ENCODE assay signal across 15 cellular contexts in genomic region chr6:170225852-170226417, GRCh38.
DNase-seq lines count a peak whose midpoint lies in the region; ATAC-seq, FAIRE-seq and TF ChIP-seq lines count a peak whose summit lies in the region.
"Had no signal": no experiment of that assay in that cellular context is flagged by ENCODE, and none has a peak within 500 bp of the region (broad histone marks: within the 10 kb centered on the region; RNA-seq: fewer than 3 reads in every experiment).

No MANE protein-coding gene starts in this region.

- no peak overlapping the region for H3K4me2 ChIP-seq in endothelial cell of umbilical vein (ENCODE audit: insufficient read depth, low read length)

- CTCF ChIA-PET in endothelial cell of umbilical vein (lab: Charles Lee), result no interaction called here

- dilution Hi-C loops in endothelial cell of umbilical vein (cut with MboI; ENCODE audit: extremely low pct_ligation_motif_present, low sequenced_read_pairs), result no loop called here

- peak in 1 of 3 donors; percentile 2 for ATAC-seq in natural killer cell
- ATAC-seq in natural killer cell treated with Interleukin-12 subunit alpha and Interleukin-12 subunit beta and Interleukin-15 and Interleukin-18, amount 100 ng/mL, for 72 hours, result no peak
- no peak for ATAC-seq in GM18517 (IDR thresholded peaks at IDR 0.05; ENCODE audit: unreplicated experiment)
- ATAC-seq: activated naive CD8-positive, alpha-beta T cell treated with anti-CD3 and anti-CD28 coated beads, Interleukin-2, amount 50 U/mL, for 24 hours; activated T-cell treated with anti-CD3 and anti-CD28 coated beads, Interleukin-2, amount 50 U/mL, for 4 hours had no signal

- intact Hi-C loops in natural killer cell (cut with micrococcal nuclease), result no loop called here
- intact Hi-C loops in endothelial cell of umbilical vein (cut with micrococcal nuclease), result no loop called here

- H3K4me3 Mint-ChIP-seq in natural killer cell (peak overlapping the region; percentile 15), nephron progenitor cell (no peak overlapping the region)
- H3K4me3 Mint-ChIP-seq in natural killer cell treated with Interleukin-12 subunit alpha and Interleukin-12 subunit beta and Interleukin-15 and Interleukin-18, amount 100 ng/mL, for 72 hours, result no peak overlapping the region
- H3K4me3 Mint-ChIP-seq: activated CD4-positive, alpha-beta T cell treated with anti-CD3 and anti-CD28 coated beads, Interleukin-2, amount 10 ng/mL, durations not matched to agents 7 days and 5 days; activated naive CD8-positive, alpha-beta T cell treated with anti-CD3 and anti-CD28 coated beads, Interleukin-2, amount 50 U/mL, for 24 hours; activated T-cell treated with anti-CD3 and anti-CD28 coated beads, Interleukin-2, amount 50 U/mL, for 4 hours; naive thymus-derived CD4-positive, alpha-beta T cell had no signal

- POLR2A ChIA-PET in endothelial cell of umbilical vein (lab: Charles Lee), result no interaction called here

- H3K27ac ChIP-seq in endothelial cell of umbilical vein (ENCODE audit: insufficient read depth, low read depth, low read length), result no peak overlapping the region

- H3K36me3 ChIP-seq in endothelial cell of umbilical vein (ENCODE audit: control insufficient read depth in 2 of 2, extremely low read depth in 1 of 2, insufficient read depth in 2 of 2, low read length in 2 of 2), result no peaks in the 10 kb centered on the region

- H3K4me1 Mint-ChIP-seq in natural killer cell (peaks cover 40 to 50% of the 10 kb centered on the region in 2 donors), nephron progenitor cell (peaks cover 87% of the 10 kb centered on the region)
- peaks cover 0 to 32% of the 10 kb centered on the region in 2 donors for H3K4me1 Mint-ChIP-seq in natural killer cell treated with Interleukin-12 subunit alpha and Interleukin-12 subunit beta and Interleukin-15 and Interleukin-18, amount 100 ng/mL, for 72 hours (ENCODE audit: low read depth in 2 of 2)

- no peaks in the 10 kb centered on the region for H3K79me2 ChIP-seq in endothelial cell of umbilical vein (ENCODE audit: control insufficient read depth, insufficient read depth, low read length)

- peaks cover 27 to 38% of the 10 kb centered on the region in 2 donors for H3K27me3 Mint-ChIP-seq in natural killer cell (ENCODE audit: low read depth in 2 of 2)
- H3K27me3 Mint-ChIP-seq in natural killer cell treated with Interleukin-12 subunit alpha and Interleukin-12 subunit beta and Interleukin-15 and Interleukin-18, amount 100 ng/mL, for 72 hours, result peaks cover 14 to 22% of the 10 kb centered on the region in 2 donors
- H3K27me3 Mint-ChIP-seq in nephron progenitor cell (ENCODE audit: low read depth, poor library complexity), result peaks cover 11% of the 10 kb centered on the region
- H3K27me3 Mint-ChIP-seq: activated naive CD8-positive, alpha-beta T cell treated with anti-CD3 and anti-CD28 coated beads, Interleukin-2, amount 50 U/mL, for 24 hours had no signal

- TF ChIP-seq POLR2A in endothelial cell of umbilical vein (IDR thresholded peaks at IDR 0.05; ENCODE audit: low read depth, low read length), result no peak

- DNase-seq in natural killer cell (no peak), endothelial cell of umbilical vein (ENCODE audit: low read depth, low spot score) (peak; percentile 47), nephron progenitor cell (no peak), T1000 (lab: John Stamatoyannopoulos, UW) (no peak), DMS 273 (lab: John Stamatoyannopoulos, UW; ENCODE audit: unreplicated experiment) (no peak)
- no peak for DNase-seq in natural killer cell treated with Interleukin-12 subunit alpha and Interleukin-12 subunit beta and Interleukin-15 and Interleukin-18, amount 100 ng/mL, for 72 hours (ENCODE audit: low spot score)
- DNase-seq in activated CD4-positive, alpha-beta T cell treated with anti-CD3 and anti-CD28 coated beads for 1 hour, result no peak
- DNase-seq: activated CD4-positive, alpha-beta T cell treated with anti-CD3 and anti-CD28 coated beads, Interleukin-2, amount 10 ng/mL, durations not matched to agents 7 days and 5 days; activated naive CD8-positive, alpha-beta T cell treated with anti-CD3 and anti-CD28 coated beads, Interleukin-2, amount 50 U/mL, for 24 hours; activated T-cell treated with anti-CD3 and anti-CD28 coated beads, Interleukin-2, amount 50 U/mL, for 4 hours; cerebellar nuclear complex; naive thymus-derived CD4-positive, alpha-beta T cell; SHP77; stimulated activated naive CD4-positive, alpha-beta T cell had no signal

- H3K9ac ChIP-seq in endothelial cell of umbilical vein (replicated peaks; ENCODE audit: extremely low read depth, insufficient read depth, low read length), result no peak overlapping the region

- TF ChIP-seq CTCF in natural killer cell (IDR thresholded peaks at IDR 0.05) (no peak), endothelial cell of umbilical vein (IDR thresholded peaks at IDR 0.05; ENCODE audit: extremely low read depth in 1 of 2, insufficient read depth in 1 of 2, low read depth in 1 of 2, low read length in 2 of 2) (no peak), nephron progenitor cell (IDR thresholded peaks at IDR 0.05) (no peak)

- no peak overlapping the region for H2AFZ ChIP-seq in endothelial cell of umbilical vein (ENCODE audit: low read depth, low read length)

- H3K9me3 ChIP-seq in endothelial cell of umbilical vein (replicated peaks; ENCODE audit: control insufficient read depth, insufficient read depth, low read length), result no peaks in the 10 kb centered on the region

- H3K4me3 ChIP-seq in endothelial cell of umbilical vein (replicated peaks in 1 of 3; ENCODE audit: insufficient read depth in 1 of 3, low read depth in 1 of 3, low read length in 3 of 3), result no peak overlapping the region

- peak; percentile 46 for FAIRE-seq in endothelial cell of umbilical vein (lab: Jason Lieb, UNC)

- no peaks in the 10 kb centered on the region for H4K20me1 ChIP-seq in endothelial cell of umbilical vein (replicated peaks; ENCODE audit: control insufficient read depth, extremely low read depth, insufficient read depth, low read length)

- no peaks in the 10 kb centered on the region for H3K4me1 ChIP-seq in endothelial cell of umbilical vein (ENCODE audit: control insufficient read depth, extremely low read depth, insufficient read depth, low read length)

- BruUV-seq in endothelial cell of umbilical vein (replicated peaks; lab: Mats Ljungman, UMichigan), result no TSS peak

- no peaks in the 10 kb centered on the region for H3K36me3 Mint-ChIP-seq in natural killer cell
- H3K36me3 Mint-ChIP-seq in natural killer cell treated with Interleukin-12 subunit alpha and Interleukin-12 subunit beta and Interleukin-15 and Interleukin-18, amount 100 ng/mL, for 72 hours, result no peaks in the 10 kb centered on the region
- no peaks in the 10 kb centered on the region for H3K36me3 Mint-ChIP-seq in nephron progenitor cell (ENCODE audit: low read depth)
- H3K36me3 Mint-ChIP-seq: naive thymus-derived CD4-positive, alpha-beta T cell had no signal

- H3K27me3 ChIP-seq in endothelial cell of umbilical vein (ENCODE audit: control insufficient read depth in 2 of 2, insufficient read depth in 2 of 2, low read length in 2 of 2), result peaks cover 0 to 3% of the 10 kb centered on the region in 2 experiments

- no peaks in the 10 kb centered on the region for H3K9me1 ChIP-seq in endothelial cell of umbilical vein (replicated peaks; ENCODE audit: control insufficient read depth, extremely low read depth, insufficient read depth, low read length)

- H3K27ac Mint-ChIP-seq in natural killer cell (no peak overlapping the region), nephron progenitor cell (peak overlapping the region; percentile 8)
- H3K27ac Mint-ChIP-seq in natural killer cell treated with Interleukin-12 subunit alpha and Interleukin-12 subunit beta and Interleukin-15 and Interleukin-18, amount 100 ng/mL, for 72 hours, result peak overlapping the region in 1 of 2 donors; percentile 5
- H3K27ac Mint-ChIP-seq: activated CD4-positive, alpha-beta T cell treated with anti-CD3 and anti-CD28 coated beads, Interleukin-2, amount 10 ng/mL, durations not matched to agents 7 days and 5 days; activated naive CD8-positive, alpha-beta T cell treated with anti-CD3 and anti-CD28 coated beads, Interleukin-2, amount 50 U/mL, for 24 hours; naive thymus-derived CD4-positive, alpha-beta T cell had no signal

- no peaks in the 10 kb centered on the region for H3K9me3 Mint-ChIP-seq in natural killer cell
- no peaks in the 10 kb centered on the region for H3K9me3 Mint-ChIP-seq in natural killer cell treated with Interleukin-12 subunit alpha and Interleukin-12 subunit beta and Interleukin-15 and Interleukin-18, amount 100 ng/mL, for 72 hours
- no peaks in the 10 kb centered on the region for H3K9me3 Mint-ChIP-seq in nephron progenitor cell
- H3K9me3 Mint-ChIP-seq: activated CD4-positive, alpha-beta T cell treated with anti-CD3 and anti-CD28 coated beads, Interleukin-2, amount 10 ng/mL, durations not matched to agents 7 days and 5 days; activated naive CD8-positive, alpha-beta T cell treated with anti-CD3 and anti-CD28 coated beads, Interleukin-2, amount 50 U/mL, for 24 hours; activated T-cell treated with anti-CD3 and anti-CD28 coated beads, Interleukin-2, amount 50 U/mL, for 4 hours; naive thymus-derived CD4-positive, alpha-beta T cell had no signal

TF ChIP-seq in endothelial cell of umbilical vein, 7 proteins besides CTCF, POLR2A, EP300 and RAD21:
- TF ChIP-seq MAX (IDR thresholded peaks at IDR 0.05; ENCODE audit: insufficient read depth, insufficient read length) (peak; percentile 16), JUN (IDR thresholded peaks at IDR 0.05; ENCODE audit: borderline replicate concordance, insufficient read depth, insufficient read length, low read depth) (no peak)
